Comparison of ENCODE assay signal across 10 cellular contexts in the genomic region with DNA sequence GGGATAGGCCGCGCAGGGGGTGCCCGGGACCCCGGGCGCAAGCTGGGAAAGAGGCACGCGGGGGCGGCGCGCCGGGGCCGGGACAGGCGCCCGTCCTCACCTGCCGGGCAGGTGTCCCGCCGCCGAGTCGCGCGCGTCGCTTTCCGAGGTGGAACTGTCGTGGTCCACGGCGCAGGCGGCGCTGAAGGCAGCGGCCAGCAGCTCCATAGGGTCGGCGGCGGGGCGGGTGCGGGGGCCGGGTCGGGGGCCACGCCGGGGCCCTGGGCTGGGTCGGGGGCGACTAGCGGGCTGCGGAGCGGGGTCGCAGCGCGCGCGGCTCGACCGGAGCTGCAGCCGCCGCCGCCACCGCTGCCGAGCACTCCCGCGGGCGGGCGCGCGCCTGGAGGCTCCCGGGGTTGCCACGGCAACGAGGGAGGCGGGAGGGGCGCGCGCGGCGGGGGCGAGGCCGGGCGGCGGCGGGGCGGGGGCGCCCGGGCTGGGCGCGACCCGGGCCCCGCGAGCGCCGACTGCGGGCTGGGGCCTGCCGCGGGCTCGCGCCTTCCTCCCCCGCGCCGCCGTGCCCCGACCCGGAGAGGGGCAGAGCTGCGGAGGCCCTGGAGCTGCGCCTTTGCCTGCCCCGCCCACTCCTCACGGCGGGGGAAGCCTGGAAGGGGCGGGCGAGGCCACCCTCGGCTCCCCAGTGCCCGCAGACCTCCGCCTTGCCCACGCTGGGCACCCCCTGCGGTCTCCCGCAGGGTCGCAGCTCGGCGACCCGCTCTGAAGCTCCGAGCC. TPM values are rescaled to one million over a fixed set of nuclear protein-coding genes. Genes with fewer than 3 reads are reported as not detected.
DNase-seq lines count a peak whose midpoint lies in the region; ATAC-seq, FAIRE-seq and TF ChIP-seq lines count a peak whose summit lies in the region.
"Had no signal": no experiment of that assay in that cellular context is flagged by ENCODE, and none has a peak within 500 bp of the region (broad histone marks: within the 10 kb centered on the region; RNA-seq: fewer than 3 reads in every experiment).

No MANE protein-coding gene starts in this region.

- H4K20me1 ChIP-seq in keratinocyte (ENCODE audit: control insufficient read depth, extremely low read depth, insufficient read depth, low read length) = no peaks in the 10 kb centered on the region

- H3K9me3 Mint-ChIP-seq in activated CD4-positive, alpha-beta T cell treated with anti-CD3 and anti-CD28 coated beads for 36 hours (ENCODE audit: low read depth) = no peaks in the 10 kb centered on the region
- no peaks in the 10 kb centered on the region for H3K9me3 Mint-ChIP-seq in activated CD8-positive, alpha-beta T cell treated with anti-CD3 and anti-CD28 coated beads, Interleukin-2, amount 10 ng/mL, durations not matched to agents 7 days and 5 days (ENCODE audit: insufficient read depth)

- intact Hi-C loops in activated CD4-positive, alpha-beta T cell treated with anti-CD3 and anti-CD28 coated beads for 36 hours (cut with DNase I, micrococcal nuclease) = loop anchor here in 1 of 2 experiments (2.0 kb wide), 1 partner anchor 51 kb away; no protein-coding TSS in a partner anchor
- intact Hi-C loops in testis (cut with DNase I; ENCODE audit: low total_unique reads) (no loop called here), kidney (cut with DNase I) (no loop called here)

- peaks cover 59% of the 10 kb centered on the region for H3K27me3 Mint-ChIP-seq in activated CD4-positive, alpha-beta T cell treated with anti-CD3 and anti-CD28 coated beads for 36 hours
- peaks cover 58% of the 10 kb centered on the region for H3K27me3 Mint-ChIP-seq in activated CD8-positive, alpha-beta T cell treated with anti-CD3 and anti-CD28 coated beads, Interleukin-2, amount 10 ng/mL, durations not matched to agents 7 days and 5 days (ENCODE audit: low read depth)

- TF ChIP-seq POLR2A in testis (IDR thresholded peaks at IDR 0.05) = no peak

- CTCF ChIA-PET in activated CD4-positive, alpha-beta T cell treated with anti-CD3 and anti-CD28 coated beads for 36 hours (lab: Charles Lee) = interaction anchor here (0.6 to 0.8 kb wide), 2 partner anchors 9 to 269 kb away, joined by 3 read pairs; no protein-coding TSS in a partner anchor
- CTCF ChIA-PET in activated CD8-positive, alpha-beta T cell treated with anti-CD3 and anti-CD28 coated beads, Interleukin-2, amount 10 ng/mL, durations not matched to agents 7 days and 5 days (lab: Charles Lee) = interaction anchor here (0.9 kb wide), 1 partner anchor 125 kb away, joined by 3 read pairs; no protein-coding TSS in a partner anchor

- peaks cover 17% of the 10 kb centered on the region for H3K4me1 Mint-ChIP-seq in activated CD4-positive, alpha-beta T cell treated with anti-CD3 and anti-CD28 coated beads for 36 hours
- peaks cover 6% of the 10 kb centered on the region for H3K4me1 Mint-ChIP-seq in activated CD8-positive, alpha-beta T cell treated with anti-CD3 and anti-CD28 coated beads, Interleukin-2, amount 10 ng/mL, durations not matched to agents 7 days and 5 days (ENCODE audit: low read depth)

- WGBS in testis, 2 donors = 2% methylated on average over 12 of the region's 115 CpGs; no CpG with 5 or more reads in 1 of the 2 donors

- peak; percentile 27 for ATAC-seq in activated CD4-positive, alpha-beta T cell treated with anti-CD3 and anti-CD28 coated beads for 36 hours
- peak; percentile 50 for ATAC-seq in activated CD8-positive, alpha-beta T cell treated with anti-CD3 and anti-CD28 coated beads, Interleukin-2, amount 10 ng/mL, durations not matched to agents 7 days and 5 days
- ATAC-seq in activated CD4-positive, CD25-positive, alpha-beta regulatory T cell treated with anti-CD3 and anti-CD28 coated beads, Interleukin-2, amount 50 U/mL, for 24 hours = no peak

- peak; percentile 37 for DNase-seq in activated CD4-positive, alpha-beta T cell treated with anti-CD3 and anti-CD28 coated beads for 36 hours
- DNase-seq in activated CD4-positive, alpha-beta T cell treated with anti-CD3 and anti-CD28 coated beads, Interleukin-2, amount 50 U/mL, for 48 hours = no peak
- DNase-seq in activated CD8-positive, alpha-beta T cell treated with anti-CD3 and anti-CD28 coated beads, Interleukin-2, amount 10 ng/mL, durations not matched to agents 7 days and 5 days = no peak
- no peak for DNase-seq in keratinocyte (ENCODE audit: low read depth, low spot score)
- DNase-seq in testis = peak; percentile 31
- DNase-seq in mucosa of gallbladder (ENCODE audit: low spot score) = no peak
- DNase-seq in kidney = no peak
- DNase-seq: NCI-H526 treated with DMSO at 0.1 percent for 48 hours had no signal

- peaks cover 3% of the 10 kb centered on the region for H3K9me3 ChIP-seq in keratinocyte (ENCODE audit: control insufficient read depth, low read depth, low read length)
- no peaks in the 10 kb centered on the region for H3K9me3 ChIP-seq in testis
- H3K9me3 ChIP-seq in kidney (ENCODE audit: control insufficient read depth in 1 of 2, low read length in 2 of 2) = peaks cover 2 to 4% of the 10 kb centered on the region in 2 donors

- no peak overlapping the region for H3K27ac Mint-ChIP-seq in activated CD4-positive, alpha-beta T cell treated with anti-CD3 and anti-CD28 coated beads for 36 hours
- no peak overlapping the region for H3K27ac Mint-ChIP-seq in activated CD8-positive, alpha-beta T cell treated with anti-CD3 and anti-CD28 coated beads, Interleukin-2, amount 10 ng/mL, durations not matched to agents 7 days and 5 days

- H3K27ac ChIP-seq in keratinocyte (ENCODE audit: control insufficient read depth, insufficient read depth, low read length) = no peak overlapping the region
- no peak overlapping the region for H3K27ac ChIP-seq in testis
- H3K27ac ChIP-seq in kidney (ENCODE audit: low read depth in 2 of 2, low read length in 2 of 2) = no peak overlapping the region
- H3K27ac ChIP-seq: C4-2B had no signal

- POLR2A ChIA-PET in activated CD4-positive, alpha-beta T cell treated with anti-CD3 and anti-CD28 coated beads for 36 hours (lab: Charles Lee) = no interaction called here
- POLR2A ChIA-PET in activated CD8-positive, alpha-beta T cell treated with anti-CD3 and anti-CD28 coated beads, Interleukin-2, amount 10 ng/mL, durations not matched to agents 7 days and 5 days (lab: Charles Lee) = no interaction called here

- H3K36me3 ChIP-seq in keratinocyte (ENCODE audit: control insufficient read depth in 2 of 2, extremely low read depth in 1 of 2, insufficient read depth in 2 of 2, low read length in 2 of 2) (no peaks in the 10 kb centered on the region), testis (ENCODE audit: low read depth, missing control alignments) (no peaks in the 10 kb centered on the region), kidney (ENCODE audit: control insufficient read depth in 1 of 2, insufficient read depth in 2 of 2, low read length in 2 of 2) (no peaks in the 10 kb centered on the region)

- dilution Hi-C loops in keratinocyte (cut with MboI; ENCODE audit: extremely low pct_ligation_motif_present, low sequenced_read_pairs) = no loop called here

- H3K9me1 ChIP-seq in keratinocyte (ENCODE audit: control insufficient read depth, extremely low read depth, insufficient read depth, low read length) = no peaks in the 10 kb centered on the region

- FAIRE-seq in keratinocyte (lab: Jason Lieb, UNC) (no peak), kidney (lab: Jason Lieb, UNC) (no peak)

- H3K36me3 Mint-ChIP-seq in activated CD4-positive, alpha-beta T cell treated with anti-CD3 and anti-CD28 coated beads for 36 hours (ENCODE audit: low read depth) = no peaks in the 10 kb centered on the region
- no peaks in the 10 kb centered on the region for H3K36me3 Mint-ChIP-seq in activated CD8-positive, alpha-beta T cell treated with anti-CD3 and anti-CD28 coated beads, Interleukin-2, amount 10 ng/mL, durations not matched to agents 7 days and 5 days (ENCODE audit: low read depth)

- H3K27me3 ChIP-seq in keratinocyte (ENCODE audit: control insufficient read depth, extremely low read depth, insufficient read depth, low read length) = peaks cover 53% of the 10 kb centered on the region
- H3K27me3 ChIP-seq in testis = no peaks in the 10 kb centered on the region

- H3K4me2 ChIP-seq in keratinocyte (ENCODE audit: control insufficient read depth, extremely low read depth, insufficient read depth, low read depth, low read length) = peak overlapping the region; percentile 22

- H3K79me2 ChIP-seq in keratinocyte (ENCODE audit: control insufficient read depth, insufficient read depth, low read length) = no peaks in the 10 kb centered on the region

- H3K4me1 ChIP-seq in keratinocyte (ENCODE audit: control insufficient read depth, extremely low read depth, insufficient read depth, low read length) (no peaks in the 10 kb centered on the region), testis (no peaks in the 10 kb centered on the region), kidney (ENCODE audit: control insufficient read depth in 1 of 2, insufficient read depth in 1 of 2, low read depth in 1 of 2, low read length in 2 of 2) (peaks cover 0 to 2% of the 10 kb centered on the region in 2 donors)

- H3K4me3 ChIP-seq in keratinocyte (ENCODE audit: control insufficient read depth in 2 of 3, extremely low read depth in 1 of 3, insufficient read depth in 2 of 3, low read depth in 1 of 3, low read length in 3 of 3) (no peak overlapping the region), testis (peak overlapping the region; percentile 43), kidney (ENCODE audit: low read length in 2 of 2) (no peak overlapping the region)

- TF ChIP-seq CTCF in keratinocyte (optimal IDR thresholded peaks at IDR 0.05 in 1 of 3, IDR thresholded peaks at IDR 0.05 in 1 of 3, conservative IDR thresholded peaks at IDR 0.05 in 1 of 3; ENCODE audit: extremely low read depth in 1 of 3, insufficient read depth in 2 of 3, low read length in 3 of 3) (no peak), testis (IDR thresholded peaks at IDR 0.05) (no peak), kidney (IDR thresholded peaks at IDR 0.05; ENCODE audit: borderline replicate concordance, extremely low read depth, insufficient read depth) (no peak)

- no peak overlapping the region for H2AFZ ChIP-seq in keratinocyte (ENCODE audit: control insufficient read depth, low read length)

- H3K4me3 Mint-ChIP-seq in activated CD4-positive, alpha-beta T cell treated with anti-CD3 and anti-CD28 coated beads for 36 hours = no peak overlapping the region
- peak overlapping the region; percentile 12 for H3K4me3 Mint-ChIP-seq in activated CD8-positive, alpha-beta T cell treated with anti-CD3 and anti-CD28 coated beads, Interleukin-2, amount 10 ng/mL, durations not matched to agents 7 days and 5 days

- H3K9ac ChIP-seq in keratinocyte (ENCODE audit: control insufficient read depth, extremely low read depth, insufficient read depth, low read length) = no peak overlapping the region
- no peak overlapping the region for H3K9ac ChIP-seq in kidney (ENCODE audit: low read length in 2 of 2)

RNA-seq across cellular contexts. Expression of a gene that starts 57.9 kb away (rescaled TPM):
- 1 to 10 TPM in 1 of 2 experiments, under 1 TPM in 1; 0.87 to 2.1 TPM for total RNA-seq in activated CD4-positive, alpha-beta T cell treated with anti-CD3 and anti-CD28 coated beads for 36 hours
- total RNA-seq in activated CD8-positive, alpha-beta T cell treated with anti-CD3 and anti-CD28 coated beads, Interleukin-2, amount 10 ng/mL, durations not matched to agents 7 days and 5 days = 1 to 10 TPM in 1 of 2 experiments, under 1 TPM in 1; 0.99 to 2.2 TPM
- polyA plus RNA-seq in keratinocyte (0.66 to 1.3 TPM (median 0.83 TPM) in 3 replicates), testis (ENCODE audit: insufficient read depth, low read depth, low replicate concordance) (7.3 TPM), kidney (ENCODE audit: insufficient read depth, low read depth, low replicate concordance) (3.3 TPM)
- 0.95 TPM for polyA plus RNA-seq in keratinocyte (2011; ENCODE audit: low read depth)
- 0.32 and 0.60 TPM in 2 replicates for polyA plus RNA-seq in keratinocyte (2011; cell fraction: cytosol; rRNA removed)
- 4.0 and 6.6 TPM in 2 replicates for polyA plus RNA-seq in keratinocyte (2011; cell fraction: nucleus; rRNA removed)
- polyA plus RNA-seq in keratinocyte (2012; ENCODE audit: low replicate concordance) = 0.54 and 2.8 TPM in 2 replicates
- 0.66 to 1.8 TPM in 2 of 3 replicates, not detected in the other for polyA minus RNA-seq in keratinocyte
- 9.2 TPM for polyA minus RNA-seq in keratinocyte (2011; cell fraction: cytosol; rRNA and poly(A)+ RNA removed)
- 4.3 and 6.5 TPM in 2 replicates for polyA minus RNA-seq in keratinocyte (2011; cell fraction: nucleus; rRNA and poly(A)+ RNA removed)
- total RNA-seq in testis (10 to 100 TPM; 14.5 to 15.9 TPM), mucosa of gallbladder (7.7 TPM), kidney (2.7 TPM)

Comparison
In these comparisons a context has a peak if more than half of its experiments do, and no peak if none do; other contexts are left out.
1. DNase-seq: peak in activated CD4-positive, alpha-beta T cell treated with anti-CD3 and anti-CD28 coated beads for 36 hours (single experiment) and testis (single experiment); none in activated CD4-positive, alpha-beta T cell treated with anti-CD3 and anti-CD28 coated beads, Interleukin-2, amount 50 U/mL, for 48 hours (0 of 2), activated CD8-positive, alpha-beta T cell treated with anti-CD3 and anti-CD28 coated beads, Interleukin-2, amount 10 ng/mL, durations not matched to agents 7 days and 5 days (single experiment), keratinocyte (single experiment), mucosa of gallbladder (single experiment) and kidney (single experiment).
2. ATAC-seq: peak in activated CD4-positive, alpha-beta T cell treated with anti-CD3 and anti-CD28 coated beads for 36 hours (single experiment) and activated CD8-positive, alpha-beta T cell treated with anti-CD3 and anti-CD28 coated beads, Interleukin-2, amount 10 ng/mL, durations not matched to agents 7 days and 5 days (single experiment); none in activated CD4-positive, CD25-positive, alpha-beta regulatory T cell treated with anti-CD3 and anti-CD28 coated beads, Interleukin-2, amount 50 U/mL, for 24 hours (0 of 2).
3. H3K4me3 ChIP-seq: peak in testis (2 of 2); none in keratinocyte (0 of 3) and kidney (0 of 2).